Comparison of ENCODE assay signal across 1 cellular context in the genomic region with DNA sequence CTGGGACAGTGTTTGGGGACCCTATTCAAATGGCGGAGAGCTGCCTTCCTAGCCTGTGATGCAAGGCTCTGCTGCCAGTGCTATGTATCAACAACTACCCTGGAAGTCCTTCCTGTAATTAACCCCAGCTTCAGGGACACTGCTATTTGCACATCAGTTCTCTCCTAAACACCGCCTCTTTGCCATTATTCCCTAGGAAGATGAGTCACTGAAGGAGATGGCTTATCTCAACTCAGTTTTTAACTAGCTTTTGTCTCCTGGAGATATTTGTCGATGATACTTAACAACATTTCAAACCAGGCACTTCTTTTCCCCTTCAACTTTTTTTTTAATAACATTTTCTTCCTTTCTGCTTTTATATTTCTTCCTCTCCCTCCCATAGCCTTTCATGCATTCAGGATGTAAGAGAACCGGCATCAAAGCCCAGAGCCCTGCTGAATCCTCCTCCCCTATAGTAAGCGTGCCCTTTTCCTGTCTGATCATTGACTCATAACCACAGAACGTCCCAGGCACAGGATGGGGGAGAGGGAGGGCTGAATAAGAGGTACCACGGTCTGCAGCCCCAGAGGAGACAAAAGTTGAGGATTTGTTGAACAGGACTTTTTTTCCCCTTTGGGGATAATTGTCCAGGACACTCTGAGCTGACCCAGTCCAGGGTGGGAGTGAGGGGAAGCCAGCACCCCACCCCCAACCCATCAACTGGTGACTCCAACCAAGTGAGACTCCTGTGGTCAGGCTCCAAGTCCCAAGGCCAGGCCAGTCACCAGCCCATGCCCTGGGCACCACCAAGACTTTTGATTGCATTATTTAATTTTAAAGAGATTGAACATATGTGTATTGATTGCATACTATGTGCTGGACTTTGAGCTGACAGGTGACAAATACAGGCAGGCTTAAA.
TF ChIP-seq lines count a peak whose summit lies in the region.

No MANE protein-coding gene starts in this region.

TF ChIP-seq in GM12878, 131 proteins besides CTCF, POLR2A, EP300 and RAD21:
- TF ChIP-seq PML (IDR thresholded peaks at IDR 0.05; ENCODE audit: low read length) (no peak), E2F4 (IDR thresholded peaks at IDR 0.05; ENCODE audit: low read depth, low read length) (no peak), RFX5 (IDR thresholded peaks at IDR 0.05; ENCODE audit: low read depth, low read length) (no peak), CREM (IDR thresholded peaks at IDR 0.05; ENCODE audit: low read depth) (no peak), MAX (IDR thresholded peaks at IDR 0.05; ENCODE audit: low read depth, low read length) (no peak), EZH2 (IDR thresholded peaks at IDR 0.05; ENCODE audit: borderline replicate concordance, control insufficient read depth, low read depth, low read length) (no peak), SUZ12 (IDR thresholded peaks at IDR 0.05; ENCODE audit: unreplicated experiment) (no peak), IRF3 (IDR thresholded peaks at IDR 0.05) (no peak), ZNF592 (IDR thresholded peaks at IDR 0.05) (no peak), ZBTB33 (IDR thresholded peaks at IDR 0.05) (no peak), ZBED1 (IDR thresholded peaks at IDR 0.05; ENCODE audit: borderline replicate concordance) (no peak)
- TF ChIP-seq, protein P1, sequence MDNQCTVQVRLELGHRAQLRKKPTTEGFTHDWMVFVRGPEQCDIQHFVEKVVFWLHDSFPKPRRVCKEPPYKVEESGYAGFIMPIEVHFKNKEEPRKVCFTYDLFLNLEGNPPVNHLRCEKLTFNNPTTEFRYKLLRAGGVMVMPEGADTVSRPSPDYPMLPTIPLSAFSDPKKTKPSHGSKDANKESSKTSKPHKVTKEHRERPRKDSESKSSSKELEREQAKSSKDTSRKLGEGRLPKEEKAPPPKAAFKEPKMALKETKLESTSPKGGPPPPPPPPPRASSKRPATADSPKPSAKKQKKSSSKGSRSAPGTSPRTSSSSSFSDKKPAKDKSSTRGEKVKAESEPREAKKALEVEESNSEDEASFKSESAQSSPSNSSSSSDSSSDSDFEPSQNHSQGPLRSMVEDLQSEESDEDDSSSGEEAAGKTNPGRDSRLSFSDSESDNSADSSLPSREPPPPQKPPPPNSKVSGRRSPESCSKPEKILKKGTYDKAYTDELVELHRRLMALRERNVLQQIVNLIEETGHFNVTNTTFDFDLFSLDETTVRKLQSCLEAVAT (IDR thresholded peaks at IDR 0.05) = no peak
TF ChIP-seq in GM12878: peak in this region for 0.
